ENCODE assay signal across 14 cellular contexts in the genomic region with DNA sequence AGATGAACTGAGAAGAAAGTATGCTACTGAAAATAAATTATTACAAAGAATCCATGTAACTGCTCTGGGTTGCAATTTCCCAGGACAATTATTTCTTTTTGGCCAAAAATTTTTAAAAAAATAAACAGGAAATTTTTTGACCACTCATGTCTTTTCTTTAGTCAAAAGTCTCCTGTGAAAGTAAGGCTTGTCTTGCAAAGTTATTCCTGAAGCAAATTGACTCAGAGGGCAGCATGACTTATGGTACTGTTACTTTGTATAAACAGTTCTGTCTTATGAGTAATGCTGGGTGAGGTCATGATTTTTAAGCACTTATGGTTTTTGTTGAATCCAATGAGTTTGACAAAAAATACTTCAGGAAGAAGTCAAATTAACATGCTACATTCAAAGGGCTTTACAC.
DNase-seq lines count a peak whose midpoint lies in the region; ATAC-seq and TF ChIP-seq lines count a peak whose summit lies in the region.
"Had no signal": no experiment of that assay in that cellular context is flagged by ENCODE, and none has a peak within 500 bp of the region (broad histone marks: within the 10 kb centered on the region; RNA-seq: fewer than 3 reads in every experiment).

No MANE protein-coding gene starts in this region.

- H3K36me3 ChIP-seq in ascending aorta = no peaks in the 10 kb centered on the region
- H3K36me3 ChIP-seq in H7 (replicated peaks; ENCODE audit: control insufficient read depth, insufficient read depth, low read length) = no peaks in the 10 kb centered on the region
- H3K36me3 ChIP-seq in OCI-LY7 (ENCODE audit: insufficient read depth, low read length) = no peaks in the 10 kb centered on the region
- H3K36me3 ChIP-seq in stomach = no peaks in the 10 kb centered on the region
- H3K36me3 ChIP-seq: adrenal gland; BLaER1 treated with 17β-estradiol and CSF1 and Interleukin-3, amounts not matched to agents 10 nM and 100 nM; uterus had no signal

- H3K36me3 Mint-ChIP-seq in CD4-positive, alpha-beta T cell (ENCODE audit: low read depth) = no peaks in the 10 kb centered on the region

- TF ChIP-seq EP300 in stomach (IDR thresholded peaks at IDR 0.05) = no peak

- CTCF ChIA-PET in HEK293T (lab: Yijun Ruan, JAX) = no interaction called here
- CTCF ChIA-PET in OCI-LY7 (lab: Charles Lee; ENCODE audit: unreplicated experiment) = no interaction called here
- CTCF ChIA-PET in CD4-positive, alpha-beta T cell (lab: Charles Lee) = no interaction called here

- H3K27me3 ChIP-seq in ascending aorta (no peaks in the 10 kb centered on the region), H7 (ENCODE audit: control insufficient read depth, insufficient read depth, low read length) (no peaks in the 10 kb centered on the region), stomach (no peaks in the 10 kb centered on the region)
- no peaks in the 10 kb centered on the region for H3K27me3 ChIP-seq in CD4-positive, alpha-beta T cell (ENCODE audit: control insufficient read depth, insufficient read depth, low read length)
- H3K27me3 ChIP-seq: adrenal gland; BLaER1 treated with 17β-estradiol and CSF1 and Interleukin-3, amounts not matched to agents 10 nM and 100 nM; uterus had no signal

- intact Hi-C loops in ascending aorta (cut with DNase I) (loop anchor here (5.0 to 10.0 kb wide), 3 partner anchors 295 to 827 kb away; a partner anchor contains a TSS), OCI-LY7 (cut with micrococcal nuclease; ENCODE audit: unreplicated experiment) (no loop called here), stomach (cut with DNase I; ENCODE audit: low total_unique reads) (no loop called here)
- intact Hi-C loops in CD4-positive, alpha-beta T cell (cut with DNase I, micrococcal nuclease) = no loop called here

- H3K9me3 ChIP-seq in ascending aorta (no peaks in the 10 kb centered on the region), OCI-LY7 (ENCODE audit: low read length) (no peaks in the 10 kb centered on the region), stomach (no peaks in the 10 kb centered on the region)
- H3K9me3 ChIP-seq in CD4-positive, alpha-beta T cell (ENCODE audit: control insufficient read depth, low read length) = no peaks in the 10 kb centered on the region
- H3K9me3 ChIP-seq: adrenal gland; BLaER1 treated with 17β-estradiol and CSF1 and Interleukin-3, amounts not matched to agents 10 nM and 100 nM; uterus had no signal

- H3K4me3 Mint-ChIP-seq in CD4-positive, alpha-beta T cell = no peak overlapping the region
- H3K4me3 Mint-ChIP-seq: neural crest cell had no signal

- no peak overlapping the region for H2AFZ ChIP-seq in OCI-LY7 (ENCODE audit: low read length)

- no peaks in the 10 kb centered on the region for H3K9me2 ChIP-seq in OCI-LY7 (ENCODE audit: insufficient read depth, low read length)

- H4K20me1 ChIP-seq in OCI-LY7 (ENCODE audit: insufficient read depth, low read length) = no peaks in the 10 kb centered on the region
- H4K20me1 ChIP-seq: BLaER1 treated with 17β-estradiol and CSF1 and Interleukin-3, amounts not matched to agents 10 nM and 100 nM had no signal

- H3K4me1 ChIP-seq in ascending aorta = peaks cover 0 to 7% of the 10 kb centered on the region in 2 donors
- no peaks in the 10 kb centered on the region for H3K4me1 ChIP-seq in OCI-LY7 (ENCODE audit: insufficient read depth, low read length, poor library complexity, severe bottlenecking)
- no peaks in the 10 kb centered on the region for H3K4me1 ChIP-seq in stomach
- H3K4me1 ChIP-seq: adrenal gland, uterus had no signal

- H3K9me3 Mint-ChIP-seq in CD4-positive, alpha-beta T cell = no peaks in the 10 kb centered on the region
- H3K9me3 Mint-ChIP-seq: neural crest cell had no signal

- BruUV-seq in OCI-LY7 (replicated peaks; lab: Mats Ljungman, UMichigan) = no TSS peak

- H3K4me2 ChIP-seq in OCI-LY7 (ENCODE audit: low read length) = no peak overlapping the region
- H3K4me2 ChIP-seq: BLaER1 treated with 17β-estradiol and CSF1 and Interleukin-3, amounts not matched to agents 10 nM and 100 nM had no signal

- TF ChIP-seq POLR2A in stomach (IDR thresholded peaks at IDR 0.05) = no peak

- no peak overlapping the region for H3K27ac Mint-ChIP-seq in CD4-positive, alpha-beta T cell

- H3K4me3 ChIP-seq in ascending aorta (no peak overlapping the region), H7 (ENCODE audit: insufficient read depth, low read depth, low read length) (no peak overlapping the region), OCI-LY7 (ENCODE audit: low read depth, low read length, poor library complexity, severe bottlenecking) (no peak overlapping the region), stomach (no peak overlapping the region)
- H3K4me3 ChIP-seq: adrenal gland; BLaER1 treated with 17β-estradiol and CSF1 and Interleukin-3, amounts not matched to agents 10 nM and 100 nM; uterus had no signal

- DNase-seq in A172 (ENCODE audit: low spot score) (peak; percentile 88), HEK293T (ENCODE audit: extremely low spot score) (no peak), ascending aorta (ENCODE audit: low spot score in 2 of 2) (no peak), glomerular endothelial cell (ENCODE audit: extremely low read depth, low read depth, low spot score) (peak; percentile 56), H7 (no peak), OCI-LY7 (ENCODE audit: low spot score) (no peak), stomach (no peak)
- DNase-seq in CD4-positive, alpha-beta T cell = no peak
- DNase-seq: adrenal gland, NCI-H1105, RPMI8226, uterus had no signal

- H3K4me1 Mint-ChIP-seq in CD4-positive, alpha-beta T cell (ENCODE audit: low read depth) = peaks cover 5% of the 10 kb centered on the region
- H3K4me1 Mint-ChIP-seq: neural crest cell had no signal

- POLR2A ChIA-PET in HEK293T (lab: Yijun Ruan, JAX) = no interaction called here
- POLR2A ChIA-PET in OCI-LY7 (lab: Charles Lee) = interaction anchor here (0.7 kb wide), 1 partner anchor 230 kb away, joined by 4 read pairs; no protein-coding TSS in a partner anchor
- POLR2A ChIA-PET in CD4-positive, alpha-beta T cell (lab: Charles Lee) = no interaction called here

- no peak for ATAC-seq in CD4-positive, alpha-beta T cell (ENCODE audit: poor library complexity)

- H3K27me3 Mint-ChIP-seq in CD4-positive, alpha-beta T cell = no peaks in the 10 kb centered on the region

- H3K79me2 ChIP-seq in OCI-LY7 (ENCODE audit: insufficient read depth, low read depth, low read length) = no peaks in the 10 kb centered on the region

- no peak for TF ChIP-seq CTCF in ascending aorta (IDR thresholded peaks at IDR 0.05)
- TF ChIP-seq CTCF in OCI-LY7 (conservative IDR thresholded peaks at IDR 0.05; ENCODE audit: low read length) = no peak
- no peak for TF ChIP-seq CTCF in stomach (IDR thresholded peaks at IDR 0.05)
- TF ChIP-seq CTCF in CD4-positive, alpha-beta T cell (IDR thresholded peaks at IDR 0.05) = no peak

- H3K27ac ChIP-seq in ascending aorta (peak overlapping the region; percentile 22 to 65), OCI-LY7 (ENCODE audit: low read depth, low read length, poor library complexity, severe bottlenecking) (no peak overlapping the region), stomach (no peak overlapping the region)
- no peak overlapping the region for H3K27ac ChIP-seq in CD4-positive, alpha-beta T cell (ENCODE audit: low read depth, low read length)
- H3K27ac ChIP-seq: adrenal gland; BLaER1 treated with 17β-estradiol and CSF1 and Interleukin-3, amounts not matched to agents 10 nM and 100 nM; uterus had no signal

TF ChIP-seq in HEK293T, 16 proteins besides CTCF, POLR2A, EP300 and RAD21:
- TF ChIP-seq L3MBTL2 (conservative IDR thresholded peaks at IDR 0.05) (no peak), FOXM1 (IDR thresholded peaks at IDR 0.05; ENCODE audit: borderline replicate concordance) (no peak), TARDBP (IDR thresholded peaks at IDR 0.05) (no peak), ARNT (IDR thresholded peaks at IDR 0.05) (no peak), HDGF (IDR thresholded peaks at IDR 0.05; ENCODE audit: borderline replicate concordance) (no peak)
- TF ChIP-seq, protein P1, sequence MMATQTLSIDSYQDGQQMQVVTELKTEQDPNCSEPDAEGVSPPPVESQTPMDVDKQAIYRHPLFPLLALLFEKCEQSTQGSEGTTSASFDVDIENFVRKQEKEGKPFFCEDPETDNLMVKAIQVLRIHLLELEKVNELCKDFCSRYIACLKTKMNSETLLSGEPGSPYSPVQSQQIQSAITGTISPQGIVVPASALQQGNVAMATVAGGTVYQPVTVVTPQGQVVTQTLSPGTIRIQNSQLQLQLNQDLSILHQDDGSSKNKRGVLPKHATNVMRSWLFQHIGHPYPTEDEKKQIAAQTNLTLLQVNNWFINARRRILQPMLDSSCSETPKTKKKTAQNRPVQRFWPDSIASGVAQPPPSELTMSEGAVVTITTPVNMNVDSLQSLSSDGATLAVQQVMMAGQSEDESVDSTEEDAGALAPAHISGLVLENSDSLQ (IDR thresholded peaks at IDR 0.05) = peak; percentile 49

Comparison
In these comparisons a context has a peak if more than half of its experiments do, and no peak if none do; other contexts are left out.
1. DNase-seq: peak in A172 (single experiment) and glomerular endothelial cell (single experiment); none in HEK293T (single experiment), ascending aorta (0 of 2), H7 (single experiment), OCI-LY7 (single experiment), stomach (single experiment) and CD4-positive, alpha-beta T cell (0 of 10).
2. H3K27ac ChIP-seq: peak in ascending aorta (2 of 2); none in OCI-LY7 (single experiment), stomach (0 of 5) and CD4-positive, alpha-beta T cell (single experiment).